ENCODE assay signal across 8 cellular contexts in genomic region chr3:149129326-149130123, GRCh38. TPM values are rescaled to one million over a fixed set of nuclear protein-coding genes. Genes with fewer than 3 reads are reported as not detected.
DNase-seq lines count a peak whose midpoint lies in the region; ATAC-seq, FAIRE-seq and TF ChIP-seq lines count a peak whose summit lies in the region.

HPS3 (plus strand) TSS chr3:149129638; CDS start chr3:149129724, 86 bp downstream.

- POLR2A ChIA-PET in activated naive CD8-positive, alpha-beta T cell treated with anti-CD3 and anti-CD28 coated beads, Interleukin-2, amount 10 ng/mL, durations not matched to agents 7 days and 5 days (lab: Charles Lee), result interaction anchor here (0.5 to 1.9 kb wide), 13 partner anchors 9 to 174 kb away, joined by 3 to 11 read pairs (median 3); partner anchors contain the start of gene GYG1

- peak; percentile 86 for FAIRE-seq in GM12891 (lab: Jason Lieb, UNC)

- peak; percentile 85 for DNase-seq in GM12891 (ENCODE audit: insufficient read length, low spot score)
- peak; percentile 92 to 97 (median 96) for DNase-seq in NCI-H1417 (lab: John Stamatoyannopoulos, UW)
- peak; percentile 90 for DNase-seq in activated naive CD8-positive, alpha-beta T cell treated with anti-CD3 and anti-CD28 coated beads, Interleukin-2, amount 10 ng/mL, durations not matched to agents 7 days and 5 days
- peak; percentile 98 for DNase-seq in Right ventricle myocardium inferior (ENCODE audit: missing footprints)
- peak; percentile 91 to 95 for DNase-seq in tibial artery

- H2AFZ ChIP-seq in SU-DHL-6 (ENCODE audit: low read depth, low read length, severe bottlenecking), result peak within 1 kb of the TSS; percentile 99
- peak within 1 kb of the TSS; percentile 96 for H2AFZ ChIP-seq in parathyroid adenoma

- peaks cover 26% of the 10 kb centered on the region for H3K4me1 Mint-ChIP-seq in activated naive CD8-positive, alpha-beta T cell treated with anti-CD3 and anti-CD28 coated beads, Interleukin-2, amount 10 ng/mL, durations not matched to agents 7 days and 5 days

- H3K9me3 Mint-ChIP-seq in activated naive CD8-positive, alpha-beta T cell treated with anti-CD3 and anti-CD28 coated beads, Interleukin-2, amount 10 ng/mL, durations not matched to agents 7 days and 5 days, result no peaks in the 10 kb centered on the region

- peak; percentile 66; the same call in 1 of the 2 replicates for TF ChIP-seq POLR2A in GM12891 (IDR thresholded peaks at IDR 0.05; ENCODE audit: low read depth, low read length)

- peak within 1 kb of the TSS; percentile 90 for H3K27ac Mint-ChIP-seq in activated naive CD8-positive, alpha-beta T cell treated with anti-CD3 and anti-CD28 coated beads, Interleukin-2, amount 10 ng/mL, durations not matched to agents 7 days and 5 days

- peak within 1 kb of the TSS; percentile 84 for H3K9ac ChIP-seq in SU-DHL-6 (ENCODE audit: low read length)
- H3K9ac ChIP-seq in parathyroid adenoma, result no peak within 1 kb of the TSS

- TF ChIP-seq CTCF in SU-DHL-6 (IDR thresholded peaks at IDR 0.05; ENCODE audit: insufficient read depth, low read length, poor library complexity, severe bottlenecking) (no peak), parathyroid adenoma (IDR thresholded peaks at IDR 0.05) (peak; percentile 13), tibial artery (IDR thresholded peaks at IDR 0.05) (peak in 1 of 2 experiments; percentile 16)

- 0 out of 2 replicates have a peak, but pooled peaks cover 3% of the 10 kb centered on the region for H3F3A ChIP-seq in SU-DHL-6 (ENCODE audit: insufficient read depth)

- H3K36me3 Mint-ChIP-seq in activated naive CD8-positive, alpha-beta T cell treated with anti-CD3 and anti-CD28 coated beads, Interleukin-2, amount 10 ng/mL, durations not matched to agents 7 days and 5 days, result peaks cover 18% of the 10 kb centered on the region

- H3K4me3 Mint-ChIP-seq in activated naive CD8-positive, alpha-beta T cell treated with anti-CD3 and anti-CD28 coated beads, Interleukin-2, amount 10 ng/mL, durations not matched to agents 7 days and 5 days, result peak within 1 kb of the TSS; percentile 91

- H3K27me3 ChIP-seq in SU-DHL-6 (ENCODE audit: low read length) (no peaks in the 10 kb centered on the region), parathyroid adenoma (ENCODE audit: control insufficient read depth, insufficient read depth, low read length) (no peaks in the 10 kb centered on the region), tibial artery (no peaks in the 10 kb centered on the region)

- H3K79me2 ChIP-seq in SU-DHL-6 (ENCODE audit: insufficient read depth, low read length) (peaks cover 49% of the 10 kb centered on the region), parathyroid adenoma (no peaks in the 10 kb centered on the region)

- no peaks in the 10 kb centered on the region for H4K20me1 ChIP-seq in SU-DHL-6 (ENCODE audit: low read depth, low read length)

- H3K9me3 ChIP-seq in SU-DHL-6 (ENCODE audit: insufficient read depth, low read length) (no peaks in the 10 kb centered on the region), parathyroid adenoma (ENCODE audit: control insufficient read depth, low read length) (no peaks in the 10 kb centered on the region), tibial artery (no peaks in the 10 kb centered on the region)

- H3K27ac ChIP-seq in SU-DHL-6 (ENCODE audit: low read depth, low read length), result peak within 1 kb of the TSS; percentile 66
- peak within 1 kb of the TSS; percentile 29 for H3K27ac ChIP-seq in parathyroid adenoma
- peak within 1 kb of the TSS; percentile 82 to 87 for H3K27ac ChIP-seq in tibial artery

- peaks cover 9% of the 10 kb centered on the region for H3K4me1 ChIP-seq in parathyroid adenoma
- H3K4me1 ChIP-seq in tibial artery, result peaks cover 0 to 36% (median 19%) of the 10 kb centered on the region in 4 donors

- peak; percentile 95 for ATAC-seq in HG02798 (IDR thresholded peaks at IDR 0.05; ENCODE audit: poor library complexity, unreplicated experiment)
- peak; percentile 88 for ATAC-seq in activated naive CD8-positive, alpha-beta T cell treated with anti-CD3 and anti-CD28 coated beads, Interleukin-2, amount 10 ng/mL, durations not matched to agents 7 days and 5 days (ENCODE audit: low read depth)
- peak; percentile 98 for ATAC-seq in Right ventricle myocardium inferior

- H3K36me3 ChIP-seq in SU-DHL-6 (ENCODE audit: low read length) (peaks cover 8% of the 10 kb centered on the region; the same call in 1 of the 2 replicates), parathyroid adenoma (ENCODE audit: control insufficient read depth, insufficient read depth, low read length) (no peaks in the 10 kb centered on the region), tibial artery (no peaks in the 10 kb centered on the region)

- H3K4me3 ChIP-seq in SU-DHL-6 (ENCODE audit: insufficient read depth, low read length, poor library complexity, severe bottlenecking), result peak within 1 kb of the TSS; percentile 92
- H3K4me3 ChIP-seq in parathyroid adenoma (ENCODE audit: low read depth, low read length), result peak within 1 kb of the TSS; percentile 95
- H3K4me3 ChIP-seq in tibial artery, result peak within 1 kb of the TSS; percentile 81 to 95

- peak within 1 kb of the TSS; percentile 96 for H3K4me2 ChIP-seq in SU-DHL-6 (ENCODE audit: low read depth, low read length, poor library complexity, severe bottlenecking)
- H3K4me2 ChIP-seq in parathyroid adenoma (ENCODE audit: low read length), result peak within 1 kb of the TSS; percentile 85

- intact Hi-C loops in Right ventricle myocardium inferior (cut with DNase I), result loop anchor here (5.0 to 10.0 kb wide), 2 partner anchors 33 to 355 kb away; no protein-coding TSS in a partner anchor
- intact Hi-C loops in tibial artery (cut with DNase I; ENCODE audit: low total_unique reads), result loop anchor here (5.0 to 10.0 kb wide), 2 partner anchors 37 to 365 kb away; no protein-coding TSS in a partner anchor

- H3K27me3 Mint-ChIP-seq in activated naive CD8-positive, alpha-beta T cell treated with anti-CD3 and anti-CD28 coated beads, Interleukin-2, amount 10 ng/mL, durations not matched to agents 7 days and 5 days, result peaks cover 5% of the 10 kb centered on the region

- H3K9me2 ChIP-seq in SU-DHL-6 (replicated peaks; ENCODE audit: insufficient read depth, low read length), result no peaks in the 10 kb centered on the region

TF ChIP-seq in GM12891, 5 proteins besides CTCF, POLR2A, EP300 and RAD21:
- TF ChIP-seq SPI1 (IDR thresholded peaks at IDR 0.05; ENCODE audit: low read depth, low read length) (no peak), PAX5 (IDR thresholded peaks at IDR 0.05; ENCODE audit: insufficient read depth, low read length, severe bottlenecking) (peak; percentile 99), POLR2AphosphoS5 (IDR thresholded peaks at IDR 0.05; ENCODE audit: low read depth, low read length) (0 out of 2 replicates have a peak, but pooled peaks have one; percentile 30)

RNA-seq across cellular contexts. Expression of gene HPS3, which starts in this region (rescaled TPM):
- polyA plus RNA-seq in GM12891 (2012; ENCODE audit: low read depth, missing spikeins), result 5.7 TPM
- total RNA-seq in activated naive CD8-positive, alpha-beta T cell treated with anti-CD3 and anti-CD28 coated beads, Interleukin-2, amount 10 ng/mL, durations not matched to agents 7 days and 5 days, result 10 to 100 TPM; 35.8 to 37.4 TPM
- total RNA-seq in Right ventricle myocardium inferior, result 5.3 TPM

Comparison
In these comparisons a context has a peak if more than half of its experiments do, and no peak if none do; other contexts are left out.
1. Peak in every context shown above with its lines: DNase-seq, ATAC-seq, H3K4me3 ChIP-seq and H3K27ac ChIP-seq.
2. H3K27ac ChIP-seq: peak in every context shown above with its lines; median percentile 84 in tibial artery; 66 in SU-DHL-6; 29 in parathyroid adenoma.